ENCODE assay signal across 13 cellular contexts in the genomic region with DNA sequence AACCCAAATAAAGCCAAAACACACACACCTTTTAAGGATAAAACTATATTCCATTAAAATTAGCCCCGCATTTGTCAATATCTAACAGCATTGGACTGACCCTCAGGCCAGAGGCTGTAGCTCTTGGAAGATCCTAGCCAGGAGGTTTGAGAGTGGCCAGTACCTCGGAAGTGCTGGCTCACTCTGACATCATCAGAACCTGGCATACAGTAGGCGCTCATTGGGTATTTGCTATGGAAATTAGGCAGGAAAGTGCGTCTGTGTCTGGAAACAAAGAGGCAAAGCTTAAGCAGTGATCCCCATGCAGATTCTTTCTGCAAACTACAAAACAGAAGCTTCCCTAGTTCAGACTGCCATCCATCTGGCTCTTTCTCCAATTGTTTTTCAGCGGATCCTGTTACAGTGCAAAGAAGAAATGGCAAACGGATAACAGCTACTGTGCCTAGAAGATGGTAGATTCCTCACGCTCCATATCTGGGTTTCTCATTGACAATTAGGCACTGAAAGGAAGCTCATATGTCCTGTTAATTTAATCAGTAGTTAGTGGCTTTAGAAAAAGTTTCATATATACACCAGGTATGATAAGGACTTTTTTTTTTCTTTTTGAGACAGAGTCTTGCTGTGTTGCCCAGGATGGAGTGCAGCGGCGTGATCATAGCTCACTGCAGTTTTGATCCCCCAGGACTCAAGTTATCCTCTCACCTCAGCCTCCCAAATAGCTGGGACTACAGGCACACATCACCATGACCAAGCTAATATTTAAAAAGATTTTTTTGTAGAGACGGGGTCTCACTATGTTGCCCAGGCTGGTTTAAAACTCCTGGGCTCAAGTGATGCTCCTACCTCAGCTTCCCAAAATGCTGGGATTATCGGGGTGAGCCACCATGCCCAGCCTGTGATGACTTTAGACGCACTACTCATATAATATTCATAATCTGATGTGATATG. TPM values are rescaled to one million over a fixed set of nuclear protein-coding genes. Genes with fewer than 3 reads are reported as not detected.
DNase-seq lines count a peak whose midpoint lies in the region; ATAC-seq and TF ChIP-seq lines count a peak whose summit lies in the region.
"Had no signal": no experiment of that assay in that cellular context is flagged by ENCODE, and none has a peak within 500 bp of the region (broad histone marks: within the 10 kb centered on the region; RNA-seq: fewer than 3 reads in every experiment).

No MANE protein-coding gene starts in this region.

- no peak overlapping the region for H3K9ac ChIP-seq in BLaER1
- H3K9ac ChIP-seq in mesendoderm (ENCODE audit: low read length): peak overlapping the region; percentile 8

- no peaks in the 10 kb centered on the region for H3K9me3 Mint-ChIP-seq in activated T-helper 1 cell treated with anti-CD3 and anti-CD28 coated beads, Interleukin-12 subunit alpha, Interleukin-12 subunit beta, Interleukin-2, Interleukin-4 antibody, amounts not matched to agents 30 ng/mL and 10 ng/mL and 1 ng/mL, durations not matched to agents 14 hours and 24 hours and 36 hours

- no peak overlapping the region for H2BK120ac ChIP-seq in mesendoderm (ENCODE audit: low read depth, low read length)

- H3K4me3 ChIP-seq in BLaER1 (no peak overlapping the region), H7 (ENCODE audit: insufficient read depth, low read depth, low read length) (peak overlapping the region; percentile 63), mesendoderm (ENCODE audit: low read length) (no peak overlapping the region), right atrium auricular region (no peak overlapping the region)
- H3K4me3 ChIP-seq: GM12878 had no signal

- H2BK5ac ChIP-seq in mesendoderm (ENCODE audit: low read length): no peak overlapping the region

- peaks cover 42% of the 10 kb centered on the region for H3K4me1 ChIP-seq in BLaER1
- H3K4me1 ChIP-seq in mesendoderm (ENCODE audit: control insufficient read depth, low read depth, low read length): peaks cover 6% of the 10 kb centered on the region
- H3K4me1 ChIP-seq in right atrium auricular region: peaks cover 0 to 9% of the 10 kb centered on the region in 2 donors

- intact Hi-C loops in activated T-helper 1 cell treated with anti-CD3 and anti-CD28 coated beads, Interleukin-12 subunit alpha, Interleukin-12 subunit beta, Interleukin-2, Interleukin-4 antibody, amounts not matched to agents 30 ng/mL and 10 ng/mL and 1 ng/mL, durations not matched to agents 14 hours and 24 hours and 36 hours (cut with micrococcal nuclease): loop anchor here (2.0 to 5.0 kb wide), 3 partner anchors 19 to 830 kb away; a partner anchor contains a TSS

- H3K79me1 ChIP-seq in mesendoderm (ENCODE audit: low read length): no peaks in the 10 kb centered on the region

- H3K56ac ChIP-seq in mesendoderm (ENCODE audit: low read length): no peak overlapping the region

- peaks cover 58% of the 10 kb centered on the region for H3K36me3 Mint-ChIP-seq in activated T-helper 1 cell treated with anti-CD3 and anti-CD28 coated beads, Interleukin-12 subunit alpha, Interleukin-12 subunit beta, Interleukin-2, Interleukin-4 antibody, amounts not matched to agents 30 ng/mL and 10 ng/mL and 1 ng/mL, durations not matched to agents 14 hours and 24 hours and 36 hours (ENCODE audit: low read depth)

- H3K4me2 ChIP-seq in BLaER1: peak overlapping the region; percentile 90
- no peak overlapping the region for H3K4me2 ChIP-seq in mesendoderm (ENCODE audit: low read length)

- no CpG with 5 or more reads among the region's 12 CpGs for WGBS in mesendoderm (ENCODE audit: extremely low coverage, insufficient coverage, low lambda C conversion rate)

- H3K27ac Mint-ChIP-seq in activated T-helper 1 cell treated with anti-CD3 and anti-CD28 coated beads, Interleukin-12 subunit alpha, Interleukin-12 subunit beta, Interleukin-2, Interleukin-4 antibody, amounts not matched to agents 30 ng/mL and 10 ng/mL and 1 ng/mL, durations not matched to agents 14 hours and 24 hours and 36 hours: peak overlapping the region; percentile 99

- H2AK5ac ChIP-seq in mesendoderm (ENCODE audit: low read length): no peak overlapping the region

- H2BK15ac ChIP-seq in mesendoderm (replicated peaks; ENCODE audit: low read depth): no peak overlapping the region

- no peak for TF ChIP-seq CTCF in right atrium auricular region (IDR thresholded peaks at IDR 0.05)

- no peak overlapping the region for H3K18ac ChIP-seq in mesendoderm (ENCODE audit: low read length)

- H3K27me3 ChIP-seq in BLaER1 (no peaks in the 10 kb centered on the region), H7 (ENCODE audit: control insufficient read depth, insufficient read depth, low read length) (peaks cover 5% of the 10 kb centered on the region), mesendoderm (ENCODE audit: insufficient read depth, low read length, poor library complexity) (no peaks in the 10 kb centered on the region), right atrium auricular region (no peaks in the 10 kb centered on the region)

- H3K27ac ChIP-seq in BLaER1: no peak overlapping the region
- no peak overlapping the region for H3K27ac ChIP-seq in mesendoderm (ENCODE audit: low read depth, low read length)
- no peak overlapping the region for H3K27ac ChIP-seq in right atrium auricular region
- H3K27ac ChIP-seq: tibial nerve had no signal

- DNase-seq in H7 (peak; percentile 21), mesendoderm (peak; percentile 61), right atrium auricular region (ENCODE audit: low spot score) (no peak)
- DNase-seq in activated T-helper 1 cell treated with anti-CD3 and anti-CD28 coated beads, Interleukin-12 subunit alpha, Interleukin-12 subunit beta, Interleukin-2, Interleukin-4 antibody, amounts not matched to agents 30 ng/mL and 10 ng/mL and 1 ng/mL, durations not matched to agents 14 hours and 24 hours and 36 hours (ENCODE audit: low spot score): no peak
- DNase-seq in activated CD8-positive, alpha-beta memory T cell treated with anti-CD3 and anti-CD28 coated beads for 24 hours: no peak
- DNase-seq: MV-4-11, posterior cingulate gyrus had no signal

- no peak overlapping the region for H3K4ac ChIP-seq in mesendoderm (ENCODE audit: low read depth, low read length)

- H4K8ac ChIP-seq in mesendoderm (ENCODE audit: low read depth, low read length): no peak overlapping the region

- no peaks in the 10 kb centered on the region for H3K79me2 ChIP-seq in mesendoderm (ENCODE audit: control insufficient read depth, insufficient read depth, low read length)

- H3K4me3 Mint-ChIP-seq in activated T-helper 1 cell treated with anti-CD3 and anti-CD28 coated beads, Interleukin-12 subunit alpha, Interleukin-12 subunit beta, Interleukin-2, Interleukin-4 antibody, amounts not matched to agents 30 ng/mL and 10 ng/mL and 1 ng/mL, durations not matched to agents 14 hours and 24 hours and 36 hours: peak overlapping the region; percentile 98

- no peak overlapping the region for H4K5ac ChIP-seq in mesendoderm (ENCODE audit: low read length)

- H4K20me1 ChIP-seq in BLaER1: no peaks in the 10 kb centered on the region

- no peak overlapping the region for H3K23ac ChIP-seq in mesendoderm (ENCODE audit: low read length)

- H3K9me3 ChIP-seq in BLaER1 (no peaks in the 10 kb centered on the region), right atrium auricular region (no peaks in the 10 kb centered on the region)
- H3K9me3 ChIP-seq: tibial nerve had no signal

- no peak for ATAC-seq in HG02678 (IDR thresholded peaks at IDR 0.05; ENCODE audit: unreplicated experiment)
- ATAC-seq in activated CD4-positive, CD25-positive, alpha-beta regulatory T cell treated with anti-CD3 and anti-CD28 coated beads, Interleukin-2, amount 50 U/mL, for 24 hours: no peak
- ATAC-seq: GM12878, left lobe of liver had no signal

- H3K4me1 Mint-ChIP-seq in activated T-helper 1 cell treated with anti-CD3 and anti-CD28 coated beads, Interleukin-12 subunit alpha, Interleukin-12 subunit beta, Interleukin-2, Interleukin-4 antibody, amounts not matched to agents 30 ng/mL and 10 ng/mL and 1 ng/mL, durations not matched to agents 14 hours and 24 hours and 36 hours (ENCODE audit: low read depth): peaks cover 81% of the 10 kb centered on the region

- no peaks in the 10 kb centered on the region for H3K27me3 Mint-ChIP-seq in activated T-helper 1 cell treated with anti-CD3 and anti-CD28 coated beads, Interleukin-12 subunit alpha, Interleukin-12 subunit beta, Interleukin-2, Interleukin-4 antibody, amounts not matched to agents 30 ng/mL and 10 ng/mL and 1 ng/mL, durations not matched to agents 14 hours and 24 hours and 36 hours (ENCODE audit: insufficient read depth)

- H3K36me3 ChIP-seq in BLaER1 (peaks cover 47% of the 10 kb centered on the region), H7 (replicated peaks; ENCODE audit: control insufficient read depth, insufficient read depth, low read length) (peaks cover 8% of the 10 kb centered on the region), mesendoderm (ENCODE audit: control insufficient read depth, insufficient read depth, low read length) (no peaks in the 10 kb centered on the region), right atrium auricular region (no peaks in the 10 kb centered on the region)
- H3K36me3 ChIP-seq: tibial nerve had no signal

RNA-seq across cellular contexts. Expression of a gene that starts 1.9 kb away (rescaled TPM):
- total RNA-seq in H7 (2014; rRNA removed; shearing (Covaris generic)): 12.7 and 17.4 TPM in 2 replicates
- total RNA-seq in activated T-helper 1 cell treated with anti-CD3 and anti-CD28 coated beads, Interleukin-12 subunit alpha, Interleukin-12 subunit beta, Interleukin-2, Interleukin-4 antibody, amounts not matched to agents 30 ng/mL and 10 ng/mL and 1 ng/mL, durations not matched to agents 14 hours and 24 hours and 36 hours: 45.9 and 50.4 TPM in 2 replicates
- 7.4 TPM for polyA plus RNA-seq in mesendoderm (2013, experiment 1 of 2)
- polyA plus RNA-seq in mesendoderm (2013, experiment 2 of 2): 7.3 TPM
- under 1 TPM in 1 of 2 donors, not detected in 1; 0.43 TPM for total RNA-seq in right atrium auricular region

Comparison
In these comparisons a context has a peak if more than half of its experiments do, and no peak if none do; other contexts are left out.
1. DNase-seq: peak in H7 (single experiment) and mesendoderm (single experiment); none in activated T-helper 1 cell treated with anti-CD3 and anti-CD28 coated beads, Interleukin-12 subunit alpha, Interleukin-12 subunit beta, Interleukin-2, Interleukin-4 antibody, amounts not matched to agents 30 ng/mL and 10 ng/mL and 1 ng/mL, durations not matched to agents 14 hours and 24 hours and 36 hours (single experiment), activated CD8-positive, alpha-beta memory T cell treated with anti-CD3 and anti-CD28 coated beads for 24 hours (single experiment) and right atrium auricular region (single experiment).